Comparison of ENCODE assay signal across 15 cellular contexts in the genomic region with DNA sequence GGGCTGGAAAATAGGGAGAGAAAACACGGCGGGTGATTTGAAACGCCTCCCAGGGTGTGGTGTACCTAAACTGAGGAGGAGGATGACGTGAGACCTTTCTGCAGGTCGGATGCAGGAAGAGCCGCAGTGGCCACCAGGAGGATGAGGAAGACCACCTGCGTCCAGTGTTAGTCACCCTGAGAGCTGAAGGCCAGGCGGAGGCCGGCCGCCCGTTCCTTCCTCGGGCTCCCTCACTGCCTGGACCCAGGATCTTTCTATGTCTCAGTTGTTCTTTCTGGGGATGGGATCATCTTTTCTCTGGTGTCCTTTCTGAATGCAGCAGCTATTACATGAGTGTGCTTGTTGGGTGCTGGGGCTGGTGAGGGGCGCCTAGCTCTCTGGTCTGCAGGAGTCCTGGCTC.
DNase-seq lines count a peak whose midpoint lies in the region; ATAC-seq and TF ChIP-seq lines count a peak whose summit lies in the region.
"Had no signal": no experiment of that assay in that cellular context is flagged by ENCODE, and none has a peak within 500 bp of the region (broad histone marks: within the 10 kb centered on the region; RNA-seq: fewer than 3 reads in every experiment).

No MANE protein-coding gene starts in this region.

- H2AFZ ChIP-seq in osteoblast (ENCODE audit: low read length), result no peak overlapping the region

- no peaks in the 10 kb centered on the region for H3K9me3 ChIP-seq in RWPE2 (ENCODE audit: severe bottlenecking)
- H3K9me3 ChIP-seq in osteoblast (ENCODE audit: low read depth, low read length), result no peaks in the 10 kb centered on the region
- H3K9me3 ChIP-seq: HAP-1 had no signal

- intact Hi-C loops in posterior vena cava (cut with DNase I), result no loop called here

- ATAC-seq in RWPE2 (ENCODE audit: low read depth) (no peak), GM19467 (IDR thresholded peaks at IDR 0.05; ENCODE audit: unreplicated experiment) (no peak)

- DNase-seq in RWPE2 (ENCODE audit: low spot score) (peak; percentile 28), chondrocyte (ENCODE audit: low spot score) (peak; percentile 41), posterior vena cava (ENCODE audit: low spot score) (peak; percentile 43), NCI-H1436 treated with DMSO at 0.1 percent for 48 hours (lab: John Stamatoyannopoulos, UW) (no peak), osteoblast (ENCODE audit: insufficient read length, low spot score, missing footprints) (no peak)
- DNase-seq: Calu3; CD4-positive, alpha-beta memory T cell; COR-L47; DMS53; DMS79 treated with DMSO at 0.1 percent for 48 hours; GF-D8; GOT3; HFFc6 had no signal

- H3K9me3 Mint-ChIP-seq in chondrocyte (ENCODE audit: low read depth), result no peaks in the 10 kb centered on the region
- H3K9me3 Mint-ChIP-seq: CD4-positive, alpha-beta memory T cell; HFFc6 had no signal

- TF ChIP-seq CTCF in RWPE2 (IDR thresholded peaks at IDR 0.05; ENCODE audit: poor library complexity, severe bottlenecking) (no peak), chondrocyte (IDR thresholded peaks at IDR 0.05) (no peak), osteoblast (IDR thresholded peaks at IDR 0.05; ENCODE audit: extremely low read depth, low read depth, low read length) (no peak)

- H3K4me1 Mint-ChIP-seq in chondrocyte (ENCODE audit: low read depth), result peaks cover 21% of the 10 kb centered on the region

- peaks cover 12% of the 10 kb centered on the region for H3K36me3 Mint-ChIP-seq in chondrocyte (ENCODE audit: low read depth)
- H3K36me3 Mint-ChIP-seq: CD4-positive, alpha-beta memory T cell had no signal

- H3K27ac Mint-ChIP-seq in chondrocyte (ENCODE audit: unreplicated experiment), result no peak overlapping the region
- H3K27ac Mint-ChIP-seq: HFFc6 had no signal

- H4K20me1 ChIP-seq in osteoblast (ENCODE audit: insufficient read depth, low read length), result no peaks in the 10 kb centered on the region

- no peaks in the 10 kb centered on the region for H3K79me2 ChIP-seq in osteoblast (ENCODE audit: insufficient read depth, low read length)

- H3K4me3 ChIP-seq in RWPE2 (ENCODE audit: severe bottlenecking), result no peak overlapping the region
- H3K4me3 ChIP-seq in osteoblast (ENCODE audit: insufficient read depth, low read length), result no peak overlapping the region
- H3K4me3 ChIP-seq: HAP-1 had no signal

- no peak overlapping the region for H3K4me2 ChIP-seq in osteoblast (ENCODE audit: insufficient read depth, low read length)

- H3K4me1 ChIP-seq in RWPE2 (ENCODE audit: insufficient read depth, poor library complexity, severe bottlenecking), result no peaks in the 10 kb centered on the region
- no peaks in the 10 kb centered on the region for H3K4me1 ChIP-seq in osteoblast (ENCODE audit: insufficient read depth, low read length)
- H3K4me1 ChIP-seq: HAP-1 had no signal

- H3K27me3 ChIP-seq in RWPE2 (ENCODE audit: insufficient read depth, poor library complexity, severe bottlenecking), result no peaks in the 10 kb centered on the region
- H3K27me3 ChIP-seq in osteoblast (ENCODE audit: insufficient read depth, low read length), result peaks cover 14% of the 10 kb centered on the region

- no peak overlapping the region for H3K4me3 Mint-ChIP-seq in chondrocyte (ENCODE audit: unreplicated experiment)
- H3K4me3 Mint-ChIP-seq: CD4-positive, alpha-beta memory T cell; HFFc6 had no signal

- H3K27me3 Mint-ChIP-seq in chondrocyte (ENCODE audit: low read depth), result no peaks in the 10 kb centered on the region
- H3K27me3 Mint-ChIP-seq: CD4-positive, alpha-beta memory T cell had no signal

- H3K27ac ChIP-seq in RWPE2 (ENCODE audit: poor library complexity, severe bottlenecking) (no peak overlapping the region), osteoblast (ENCODE audit: low read depth, low read length) (no peak overlapping the region)

- H3K36me3 ChIP-seq in RWPE2 (ENCODE audit: low read depth) (no peaks in the 10 kb centered on the region), osteoblast (ENCODE audit: insufficient read depth, low read length) (no peaks in the 10 kb centered on the region)
- H3K36me3 ChIP-seq: HAP-1 had no signal

Comparison
In these comparisons a context has a peak if more than half of its experiments do, and no peak if none do; other contexts are left out.
1. DNase-seq: peak in RWPE2 (single experiment), chondrocyte (single experiment) and posterior vena cava (single experiment); none in NCI-H1436 treated with DMSO at 0.1 percent for 48 hours (single experiment) and osteoblast (single experiment).